Comparison of ENCODE assay signal across 8 cellular contexts in the genomic region with DNA sequence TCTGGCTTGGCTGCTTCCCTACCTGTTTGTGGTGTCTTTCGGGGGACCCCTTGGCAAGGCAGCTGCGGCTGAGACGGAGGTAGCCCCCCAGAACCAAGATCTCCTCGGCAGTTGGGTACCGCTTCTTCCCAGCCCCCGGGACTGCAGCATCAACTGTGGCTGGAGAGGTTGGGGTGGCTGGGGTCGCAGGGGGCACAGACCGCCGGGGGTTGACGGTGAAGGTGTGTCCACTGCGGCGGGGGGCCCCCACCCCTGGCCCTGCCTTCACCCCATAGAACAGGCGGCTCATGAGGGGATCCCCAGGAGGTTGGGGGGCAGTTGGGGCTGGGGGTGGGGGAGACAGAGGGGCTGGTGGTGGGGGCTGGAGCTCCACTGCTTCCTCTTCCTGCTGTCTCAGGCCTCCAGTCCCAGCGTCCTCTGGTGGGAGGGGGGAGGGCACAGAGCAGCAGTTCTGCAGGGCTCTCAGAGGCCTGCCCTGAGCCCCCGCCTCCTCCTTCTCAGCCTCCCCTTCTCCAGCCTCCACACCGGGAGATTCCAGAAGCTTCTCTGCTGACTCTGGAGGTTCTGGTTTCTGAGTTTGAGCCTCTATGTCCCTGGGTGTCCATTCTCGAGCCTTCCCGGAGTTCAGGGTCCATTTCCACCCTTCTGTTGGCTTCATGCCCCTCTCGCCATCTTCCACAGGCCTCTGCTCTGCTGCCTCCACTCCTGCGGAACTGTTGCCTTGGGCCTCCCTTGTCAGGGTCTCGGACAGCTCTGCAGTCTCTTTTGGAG. TPM values are rescaled to one million over a fixed set of nuclear protein-coding genes. Genes with fewer than 3 reads are reported as not detected.
A peak's percentile ranks its signal among the peaks of the same experiment; 100 is the strongest.
DNase-seq lines count a peak whose midpoint lies in the region; ATAC-seq, FAIRE-seq and TF ChIP-seq lines count a peak whose summit lies in the region.

No MANE protein-coding gene starts in this region.

- peak overlapping the region; percentile 95 for H3K27ac ChIP-seq in RWPE2 (ENCODE audit: poor library complexity, severe bottlenecking)
- H3K27ac ChIP-seq in keratinocyte (ENCODE audit: control insufficient read depth, insufficient read depth, low read length), result peak overlapping the region; percentile 94

- H3K4me1 ChIP-seq in RWPE2 (ENCODE audit: insufficient read depth, poor library complexity, severe bottlenecking) (peaks cover 17% of the 10 kb centered on the region), keratinocyte (ENCODE audit: control insufficient read depth, extremely low read depth, insufficient read depth, low read length) (peaks cover 44% of the 10 kb centered on the region)

- H3K27me3 ChIP-seq in RWPE2 (ENCODE audit: insufficient read depth, poor library complexity, severe bottlenecking) (no peaks in the 10 kb centered on the region), keratinocyte (ENCODE audit: control insufficient read depth, extremely low read depth, insufficient read depth, low read length) (no peaks in the 10 kb centered on the region)

- no peaks in the 10 kb centered on the region for H3K9me1 ChIP-seq in keratinocyte (ENCODE audit: control insufficient read depth, extremely low read depth, insufficient read depth, low read length)

- TF ChIP-seq CTCF in GM13976 (IDR thresholded peaks at IDR 0.05; ENCODE audit: borderline replicate concordance, control extremely low read depth, extremely low read depth, insufficient read depth, missing control alignments) (no peak), RWPE2 (IDR thresholded peaks at IDR 0.05; ENCODE audit: poor library complexity, severe bottlenecking) (no peak), astrocyte of the cerebellum (IDR thresholded peaks at IDR 0.05; ENCODE audit: low read depth, low read length, missing control alignments) (no peak), keratinocyte (optimal IDR thresholded peaks at IDR 0.05 in 1 of 3, IDR thresholded peaks at IDR 0.05 in 1 of 3, conservative IDR thresholded peaks at IDR 0.05 in 1 of 3; ENCODE audit: extremely low read depth in 1 of 3, insufficient read depth in 2 of 3, low read length in 3 of 3) (no peak)

- no peak for ATAC-seq in RWPE2 (ENCODE audit: low read depth)
- no peak for ATAC-seq in GM21737 (IDR thresholded peaks at IDR 0.05; ENCODE audit: unreplicated experiment)
- no peak for ATAC-seq in GM18867 (IDR thresholded peaks at IDR 0.05; ENCODE audit: unreplicated experiment)
- no peak for ATAC-seq in HG02642 (IDR thresholded peaks at IDR 0.05; ENCODE audit: poor library complexity, unreplicated experiment)

- H4K20me1 ChIP-seq in keratinocyte (ENCODE audit: control insufficient read depth, extremely low read depth, insufficient read depth, low read length), result peaks cover 19% of the 10 kb centered on the region

- H3K9me3 ChIP-seq in RWPE2 (ENCODE audit: severe bottlenecking) (no peaks in the 10 kb centered on the region), keratinocyte (ENCODE audit: control insufficient read depth, low read depth, low read length) (no peaks in the 10 kb centered on the region)

- no peak overlapping the region for H2AFZ ChIP-seq in keratinocyte (ENCODE audit: control insufficient read depth, low read length)

- dilution Hi-C loops in keratinocyte (cut with MboI; ENCODE audit: extremely low pct_ligation_motif_present, low sequenced_read_pairs), result no loop called here

- in situ Hi-C loops in GM13976 (cut with MboI; ENCODE audit: low sequenced_read_pairs, unreplicated experiment), result no loop called here
- in situ Hi-C loops in astrocyte of the cerebellum (cut with HindIII; ENCODE audit: low sequenced_read_pairs), result no loop called here

- H3K4me3 ChIP-seq in RWPE2 (ENCODE audit: severe bottlenecking) (peak overlapping the region; percentile 86), astrocyte of the cerebellum (ENCODE audit: low read depth, low read length) (peak overlapping the region; percentile 94), keratinocyte (ENCODE audit: control insufficient read depth in 2 of 3, extremely low read depth in 1 of 3, insufficient read depth in 2 of 3, low read depth in 1 of 3, low read length in 3 of 3) (peak overlapping the region; percentile 68 to 94 (median 82))

- H3K36me3 ChIP-seq in RWPE2 (ENCODE audit: low read depth), result peaks cover 52% of the 10 kb centered on the region
- peaks cover 13 to 41% of the 10 kb centered on the region in 2 experiments for H3K36me3 ChIP-seq in keratinocyte (ENCODE audit: control insufficient read depth in 2 of 2, extremely low read depth in 1 of 2, insufficient read depth in 2 of 2, low read length in 2 of 2)

- FAIRE-seq in keratinocyte (lab: Jason Lieb, UNC), result no peak

- peaks cover 88% of the 10 kb centered on the region for H3K79me2 ChIP-seq in keratinocyte (ENCODE audit: control insufficient read depth, insufficient read depth, low read length)

- H3K9ac ChIP-seq in keratinocyte (ENCODE audit: control insufficient read depth, extremely low read depth, insufficient read depth, low read length), result peak overlapping the region; percentile 97

- H3K4me2 ChIP-seq in keratinocyte (ENCODE audit: control insufficient read depth, extremely low read depth, insufficient read depth, low read depth, low read length), result peak overlapping the region; percentile 100

- DNase-seq in GM13976 (ENCODE audit: low spot score) (peak; percentile 72), RWPE2 (ENCODE audit: low spot score) (no peak), astrocyte of the cerebellum (ENCODE audit: low read depth) (no peak), keratinocyte (ENCODE audit: low read depth, low spot score) (no peak)
- DNase-seq in stimulated activated CD4-positive, alpha-beta T cell treated with anti-CD3 and anti-CD28 coated beads, Interleukin-2, amount 100 ng/mL, for 4 hours (ENCODE audit: low read depth), result peak; percentile 47

RNA-seq across cellular contexts. Expression of gene PPP1R18, which starts 1.9 kb away (rescaled TPM):
- polyA plus RNA-seq in keratinocyte, result 87.0 to 114 TPM (median 88.9 TPM) in 3 replicates
- polyA plus RNA-seq in keratinocyte (2011; ENCODE audit: low read depth), result 38.2 TPM
- polyA plus RNA-seq in keratinocyte (2011; cell fraction: cytosol; rRNA removed), result 125 and 130 TPM in 2 replicates
- 173 and 187 TPM in 2 replicates for polyA plus RNA-seq in keratinocyte (2011; cell fraction: nucleus; rRNA removed)
- polyA plus RNA-seq in keratinocyte (2012; ENCODE audit: low replicate concordance), result 87.7 and 90.8 TPM in 2 replicates
- 82.2 to 231 TPM (median 104 TPM) in 3 replicates for polyA minus RNA-seq in keratinocyte
- 110 TPM for polyA minus RNA-seq in keratinocyte (2011; cell fraction: cytosol; rRNA and poly(A)+ RNA removed)
- polyA minus RNA-seq in keratinocyte (2011; cell fraction: nucleus; rRNA and poly(A)+ RNA removed), result 60.5 and 75.5 TPM in 2 replicates

RNA-seq across cellular contexts. Expression of gene NRM, which starts 6.2 kb away (rescaled TPM):
- 2.7 to 17.8 TPM (median 7.0 TPM) in 3 replicates for polyA plus RNA-seq in keratinocyte
- not detected for polyA plus RNA-seq in keratinocyte (2011; ENCODE audit: low read depth)
- polyA plus RNA-seq in keratinocyte (2011; cell fraction: cytosol; rRNA removed), result 7.1 and 7.7 TPM in 2 replicates
- polyA plus RNA-seq in keratinocyte (2011; cell fraction: nucleus; rRNA removed), result 7.6 and 8.5 TPM in 2 replicates
- polyA plus RNA-seq in keratinocyte (2012; ENCODE audit: low replicate concordance), result 3.8 and 17.2 TPM in 2 replicates
- 6.0 to 32.4 TPM (median 11.8 TPM) in 3 replicates for polyA minus RNA-seq in keratinocyte
- polyA minus RNA-seq in keratinocyte (2011; cell fraction: cytosol; rRNA and poly(A)+ RNA removed), result 9.2 TPM
- 1.9 and 3.2 TPM in 2 replicates for polyA minus RNA-seq in keratinocyte (2011; cell fraction: nucleus; rRNA and poly(A)+ RNA removed)

RNA-seq across cellular contexts. Expression of gene DHX16, which starts 11.8 kb away (rescaled TPM):
- 27.9 to 36.4 TPM (median 34.2 TPM) in 3 replicates for polyA plus RNA-seq in keratinocyte
- polyA plus RNA-seq in keratinocyte (2011; ENCODE audit: low read depth), result 22.4 TPM
- polyA plus RNA-seq in keratinocyte (2011; cell fraction: cytosol; rRNA removed), result 25.8 and 30.8 TPM in 2 replicates
- polyA plus RNA-seq in keratinocyte (2011; cell fraction: nucleus; rRNA removed), result 81.4 and 88.3 TPM in 2 replicates
- polyA plus RNA-seq in keratinocyte (2012; ENCODE audit: low replicate concordance), result 18.0 and 27.7 TPM in 2 replicates
- polyA minus RNA-seq in keratinocyte, result 39.2 to 59.7 TPM (median 49.4 TPM) in 3 replicates
- 23.2 TPM for polyA minus RNA-seq in keratinocyte (2011; cell fraction: cytosol; rRNA and poly(A)+ RNA removed)
- 20.4 and 24.4 TPM in 2 replicates for polyA minus RNA-seq in keratinocyte (2011; cell fraction: nucleus; rRNA and poly(A)+ RNA removed)

RNA-seq across cellular contexts. Expression of gene MDC1, which starts 32.5 kb away (rescaled TPM):
- 4.2 to 10.0 TPM (median 6.9 TPM) in 3 replicates for polyA plus RNA-seq in keratinocyte
- 2.8 TPM for polyA plus RNA-seq in keratinocyte (2011; ENCODE audit: low read depth)
- polyA plus RNA-seq in keratinocyte (2011; cell fraction: cytosol; rRNA removed), result 5.3 TPM in 2 replicates
- 25.1 and 29.9 TPM in 2 replicates for polyA plus RNA-seq in keratinocyte (2011; cell fraction: nucleus; rRNA removed)
- polyA plus RNA-seq in keratinocyte (2012; ENCODE audit: low replicate concordance), result 5.5 and 41.2 TPM in 2 replicates
- polyA minus RNA-seq in keratinocyte, result 5.6 to 43.2 TPM (median 10.2 TPM) in 3 replicates
- 4.2 TPM for polyA minus RNA-seq in keratinocyte (2011; cell fraction: cytosol; rRNA and poly(A)+ RNA removed)
- 9.6 and 14.6 TPM in 2 replicates for polyA minus RNA-seq in keratinocyte (2011; cell fraction: nucleus; rRNA and poly(A)+ RNA removed)

RNA-seq across cellular contexts. Expression of gene TUBB, which starts 35.6 kb away (rescaled TPM):
- 1,010 to 1,517 TPM (median 1,159 TPM) in 3 replicates for polyA plus RNA-seq in keratinocyte
- 84.6 TPM for polyA plus RNA-seq in keratinocyte (2011; ENCODE audit: low read depth)
- polyA plus RNA-seq in keratinocyte (2011; cell fraction: cytosol; rRNA removed), result 1,081 and 1,086 TPM in 2 replicates
- 643 and 747 TPM in 2 replicates for polyA plus RNA-seq in keratinocyte (2011; cell fraction: nucleus; rRNA removed)
- 276 and 1,138 TPM in 2 replicates for polyA plus RNA-seq in keratinocyte (2012; ENCODE audit: low replicate concordance)
- 1,680 to 1,870 TPM (median 1,801 TPM) in 3 replicates for polyA minus RNA-seq in keratinocyte
- polyA minus RNA-seq in keratinocyte (2011; cell fraction: cytosol; rRNA and poly(A)+ RNA removed), result 842 TPM
- 371 and 465 TPM in 2 replicates for polyA minus RNA-seq in keratinocyte (2011; cell fraction: nucleus; rRNA and poly(A)+ RNA removed)

Comparison
In these comparisons a context has a peak if more than half of its experiments do, and no peak if none do; other contexts are left out.
1. DNase-seq: peak in GM13976 (single experiment) and stimulated activated CD4-positive, alpha-beta T cell treated with anti-CD3 and anti-CD28 coated beads, Interleukin-2, amount 100 ng/mL, for 4 hours (single experiment); none in RWPE2 (single experiment), astrocyte of the cerebellum (single experiment) and keratinocyte (single experiment).
2. Peak in every context shown above with its lines, with median percentiles within 50 percentile points of each other: H3K4me3 ChIP-seq.